24 cellular contexts compared by ENCODE assay signal in genomic region chr5:37637165-37637845, GRCh38.
A peak's percentile ranks its signal among the peaks of the same experiment; 100 is the strongest.
DNase-seq lines count a peak whose midpoint lies in the region; ATAC-seq, FAIRE-seq and TF ChIP-seq lines count a peak whose summit lies in the region.
"Had no signal": no experiment of that assay in that cellular context is flagged by ENCODE, and none has a peak within 500 bp of the region (broad histone marks: within the 10 kb centered on the region; RNA-seq: fewer than 3 reads in every experiment).

No MANE protein-coding gene starts in this region.

- no peak overlapping the region for H3K14ac ChIP-seq in IMR-90 (replicated peaks; ENCODE audit: low read depth, low read length)

- H3K9ac ChIP-seq in GM23248 (no peak overlapping the region), IMR-90 (ENCODE audit: low read depth, low read length) (no peak overlapping the region)

- 91 to 92% methylated on average over 7 of the region's 7 CpGs for WGBS in GM23248 (ENCODE audit: low coverage in 1 of 2, low lambda C conversion rate in 2 of 2, missing lambda C conversion rate in 2 of 2), 2 experiments
- WGBS in IMR-90 (ENCODE audit: extremely low coverage in 2 of 2, insufficient read length in 1 of 2), 2 experiments = no CpG with 5 or more reads among the region's 7 CpGs
- 75 to 90% methylated on average over 4 to 7 of the region's 7 CpGs for WGBS in gastroesophageal sphincter (ENCODE audit: low coverage in 1 of 2), 2 donors

- H3K9me2 ChIP-seq in GM23248 (ENCODE audit: insufficient read depth) = no peaks in the 10 kb centered on the region

- peaks cover 23% of the 10 kb centered on the region for H3K4me1 ChIP-seq in GM23248 (ENCODE audit: insufficient read depth)
- peaks cover 5% of the 10 kb centered on the region; the same call in 1 of the 2 replicates for H3K4me1 ChIP-seq in IMR-90 (ENCODE audit: control insufficient read depth, insufficient read depth, low read length)
- H3K4me1 ChIP-seq in gastroesophageal sphincter = no peaks in the 10 kb centered on the region
- H3K4me1 ChIP-seq: body of pancreas had no signal

- dilution Hi-C loops in IMR-90 (cut with HindIII; ENCODE audit: low sequenced_read_pairs, unreplicated experiment) = no loop called here

- intact Hi-C loops in IMR-90 (cut with micrococcal nuclease) = no loop called here

- H3K79me1 ChIP-seq in IMR-90 (ENCODE audit: low read depth in 1 of 2, low read length in 2 of 2) = peaks cover 0 to 9% of the 10 kb centered on the region in 2 experiments; a peak in 3 of 4 replicates

- CTCF ChIA-PET in IMR-90 (lab: Yijun Ruan, JAX) (interaction anchor here (0.9 kb wide), 1 partner anchor 86 kb away, joined by 5 read pairs; no protein-coding TSS in a partner anchor), HEK293T (lab: Yijun Ruan, JAX) (interaction anchor here (0.6 to 1.4 kb wide), 2 partner anchors 9 to 86 kb away, joined by 3 to 5 read pairs; no protein-coding TSS in a partner anchor)

- H3K4me3 ChIP-seq in GM23248 (no peak overlapping the region), IMR-90 (ENCODE audit: insufficient read depth, low read depth, low read length) (no peak overlapping the region), bronchial epithelial cell (ENCODE audit: low read depth, low read length) (no peak overlapping the region), gastroesophageal sphincter (no peak overlapping the region)
- H3K4me3 ChIP-seq: body of pancreas, hepatocyte had no signal

- H3K27me3 ChIP-seq in GM23248 (replicated peaks; ENCODE audit: insufficient read depth) (no peaks in the 10 kb centered on the region), IMR-90 (ENCODE audit: control insufficient read depth, insufficient read depth, low read length) (no peaks in the 10 kb centered on the region), bronchial epithelial cell (ENCODE audit: control insufficient read depth, insufficient read depth, low read length) (no peaks in the 10 kb centered on the region), gastroesophageal sphincter (no peaks in the 10 kb centered on the region)
- H3K27me3 ChIP-seq: body of pancreas, hepatocyte, neutrophil had no signal

- BruUV-seq in IMR-90 (replicated peaks; lab: Mats Ljungman, UMichigan) = no TSS peak

- H2AK5ac ChIP-seq in IMR-90 (ENCODE audit: low read depth, low read length) = no peak overlapping the region

- peak overlapping the region; percentile 15; the same call in 1 of the 2 replicates for H2BK20ac ChIP-seq in IMR-90 (ENCODE audit: low read depth, low read length)

- in situ Hi-C loops in GM23248 (cut with MboI) (no loop called here), IMR-90 (cut with MboI; ENCODE audit: low sequenced_read_pairs) (no loop called here)

- peak overlapping the region; percentile 59 for H2BK120ac ChIP-seq in IMR-90 (ENCODE audit: low read depth, low read length)

- H4K8ac ChIP-seq in IMR-90 (ENCODE audit: low read depth in 2 of 2, low read length in 2 of 2) = peak overlapping the region in 1 of 2 experiments; percentile 11; a peak in 1 of 4 replicates

- H2AK9ac ChIP-seq in IMR-90 (replicated peaks; ENCODE audit: low read depth, low read length, poor library complexity) = no peak overlapping the region

- no peaks in the 10 kb centered on the region for H3K27me3 Mint-ChIP-seq in stimulated activated naive B cell treated with anti-CD40 and anti-IgM and Interleukin-4, amounts not matched to agents 10 μg/mL and 1 μg/mL and 100 μg/mL, for 72 hours
- no peaks in the 10 kb centered on the region for H3K27me3 Mint-ChIP-seq in T-helper 17 cell
- H3K27me3 Mint-ChIP-seq: activated naive CD4-positive, alpha-beta T cell treated with anti-CD3 and anti-CD28 coated beads, Interleukin-2, amount 50 U/mL, for 24 hours; activated T-cell treated with anti-CD3 and anti-CD28 coated beads, Interleukin-2, amount 50 U/mL, for 24 hours; B cell had no signal

- H4K20me1 ChIP-seq in GM23248 (ENCODE audit: insufficient read depth) (0 out of 2 replicates have a peak, but pooled peaks cover 3% of the 10 kb centered on the region), IMR-90 (ENCODE audit: insufficient read depth, low read length) (no peaks in the 10 kb centered on the region)

- peaks cover 4% of the 10 kb centered on the region; the same call in 1 of the 2 replicates for H3K9me1 ChIP-seq in IMR-90 (ENCODE audit: insufficient read depth, low read length)

- TF ChIP-seq RAD21 in IMR-90 (IDR thresholded peaks at IDR 0.05; ENCODE audit: low read length) = no peak

- no peak overlapping the region for H2AFZ ChIP-seq in GM23248
- H2AFZ ChIP-seq in IMR-90 (replicated peaks; ENCODE audit: low read length, poor library complexity) = no peak overlapping the region
- H2AFZ ChIP-seq: hepatocyte had no signal

- H3K4me1 Mint-ChIP-seq in stimulated activated naive B cell treated with anti-CD40 and anti-IgM and Interleukin-4, amounts not matched to agents 10 μg/mL and 1 μg/mL and 100 μg/mL, for 72 hours = peaks cover 0 to 3% of the 10 kb centered on the region in 2 donors
- no peaks in the 10 kb centered on the region for H3K4me1 Mint-ChIP-seq in T-helper 17 cell
- H3K4me1 Mint-ChIP-seq: activated naive CD4-positive, alpha-beta T cell treated with anti-CD3 and anti-CD28 coated beads, Interleukin-2, amount 50 U/mL, for 24 hours; B cell had no signal

- TF ChIP-seq EP300 in gastroesophageal sphincter (IDR thresholded peaks at IDR 0.05) = no peak

- TF ChIP-seq POLR2A in IMR-90 (IDR thresholded peaks at IDR 0.05; ENCODE audit: low read depth, low read length) (no peak), gastroesophageal sphincter (IDR thresholded peaks at IDR 0.05) (no peak)

- no peak overlapping the region for H3K56ac ChIP-seq in IMR-90 (ENCODE audit: extremely low read depth, insufficient read depth, low read length)

- H3K9me3 Mint-ChIP-seq in stimulated activated naive B cell treated with anti-CD40 and anti-IgM and Interleukin-4, amounts not matched to agents 10 μg/mL and 1 μg/mL and 100 μg/mL, for 72 hours = no peaks in the 10 kb centered on the region
- H3K9me3 Mint-ChIP-seq: activated naive CD4-positive, alpha-beta T cell treated with anti-CD3 and anti-CD28 coated beads, Interleukin-2, amount 50 U/mL, for 24 hours; activated T-cell treated with anti-CD3 and anti-CD28 coated beads, Interleukin-2, amount 50 U/mL, for 24 hours had no signal

- no peak overlapping the region for H2BK5ac ChIP-seq in IMR-90 (ENCODE audit: low read depth, low read length, poor library complexity, severe bottlenecking)

- peak; percentile 32 for DNase-seq in GM23248
- DNase-seq in IMR-90 = peak; percentile 84
- DNase-seq in bronchial epithelial cell (ENCODE audit: low read depth) = peak; percentile 56
- peak; percentile 38 for DNase-seq in non-pigmented ciliary epithelial cell (ENCODE audit: low read depth)
- DNase-seq in stimulated activated naive B cell treated with anti-CD40 and anti-IgM and Interleukin-4, amounts not matched to agents 10 μg/mL and 1 μg/mL and 100 μg/mL, for 72 hours = no peak
- DNase-seq in HEK293T (ENCODE audit: extremely low spot score) = no peak
- DNase-seq in T-helper 17 cell = no peak
- DNase-seq: activated CD8-positive, alpha-beta T cell treated with anti-CD3 and anti-CD28 coated beads, Interleukin-2, amount 10 ng/mL, durations not matched to agents 7 days and 5 days; activated T-cell treated with anti-CD3 and anti-CD28 coated beads, Interleukin-2, amount 50 U/mL, for 24 hours; body of pancreas; GOT3; NCI-H2107; NCI-H524 treated with DMSO at 0.1 percent for 48 hours; retina; stimulated activated CD8-positive, alpha-beta memory T cell treated with anti-CD3 and anti-CD28 coated beads, Interleukin-4, amount 100 ng/mL, for 48 hours; substantia nigra had no signal

- H3K9me3 ChIP-seq in GM23248 (ENCODE audit: low read depth) (no peaks in the 10 kb centered on the region), IMR-90 (ENCODE audit: control insufficient read depth, insufficient read depth, low read length) (no peaks in the 10 kb centered on the region), gastroesophageal sphincter (no peaks in the 10 kb centered on the region), T-helper 17 cell (ENCODE audit: control insufficient read depth, low read length, poor library complexity, severe bottlenecking) (no peaks in the 10 kb centered on the region)
- H3K9me3 ChIP-seq: body of pancreas, neutrophil had no signal

- H3K27ac ChIP-seq in GM23248 (no peak overlapping the region), IMR-90 (ENCODE audit: insufficient read depth, low read length) (no peak overlapping the region), gastroesophageal sphincter (no peak overlapping the region)
- H3K27ac ChIP-seq: body of pancreas, hepatocyte, neutrophil had no signal

- TF ChIP-seq CTCF in IMR-90 (conservative IDR thresholded peaks at IDR 0.05; ENCODE audit: low read depth, low read length) (no peak), bronchial epithelial cell (IDR thresholded peaks at IDR 0.05; ENCODE audit: insufficient read depth, low read length, severe bottlenecking) (no peak), gastroesophageal sphincter (IDR thresholded peaks at IDR 0.05) (no peak)

- H3K36me3 ChIP-seq in GM23248 (ENCODE audit: low read depth) (no peaks in the 10 kb centered on the region), IMR-90 (ENCODE audit: control insufficient read depth, insufficient read depth, low read length) (no peaks in the 10 kb centered on the region), bronchial epithelial cell (ENCODE audit: control insufficient read depth, insufficient read depth, low read length) (no peaks in the 10 kb centered on the region), gastroesophageal sphincter (no peaks in the 10 kb centered on the region)
- H3K36me3 ChIP-seq: neutrophil had no signal

- H3K79me2 ChIP-seq in GM23248 (ENCODE audit: insufficient read depth) = no peaks in the 10 kb centered on the region
- H3K79me2 ChIP-seq: hepatocyte had no signal

- peaks cover 10 to 22% of the 10 kb centered on the region in 2 donors for H3K36me3 Mint-ChIP-seq in stimulated activated naive B cell treated with anti-CD40 and anti-IgM and Interleukin-4, amounts not matched to agents 10 μg/mL and 1 μg/mL and 100 μg/mL, for 72 hours
- no peaks in the 10 kb centered on the region for H3K36me3 Mint-ChIP-seq in T-helper 17 cell (ENCODE audit: low read depth)

- peaks cover 21% of the 10 kb centered on the region for H3F3A ChIP-seq in GM23248 (ENCODE audit: insufficient read depth)

- POLR2A ChIA-PET in IMR-90 (lab: Charles Lee; ENCODE audit: unreplicated experiment) (no interaction called here), HEK293T (lab: Yijun Ruan, JAX) (no interaction called here)

- no peak overlapping the region for H3K4me3 Mint-ChIP-seq in stimulated activated naive B cell treated with anti-CD40 and anti-IgM and Interleukin-4, amounts not matched to agents 10 μg/mL and 1 μg/mL and 100 μg/mL, for 72 hours
- no peak overlapping the region for H3K4me3 Mint-ChIP-seq in T-helper 17 cell
- H3K4me3 Mint-ChIP-seq: activated CD8-positive, alpha-beta T cell treated with anti-CD3 and anti-CD28 coated beads, Interleukin-2, amount 10 ng/mL, durations not matched to agents 7 days and 5 days; activated naive CD4-positive, alpha-beta T cell treated with anti-CD3 and anti-CD28 coated beads, Interleukin-2, amount 50 U/mL, for 24 hours; activated T-cell treated with anti-CD3 and anti-CD28 coated beads, Interleukin-2, amount 50 U/mL, for 24 hours; B cell had no signal

- no peak overlapping the region for H4K91ac ChIP-seq in IMR-90 (ENCODE audit: insufficient read depth, low read depth, low read length)

- peak overlapping the region; percentile 38; the same call in 1 of the 2 replicates for H3K4ac ChIP-seq in IMR-90 (ENCODE audit: low read depth, low read length)

- no peak for FAIRE-seq in bronchial epithelial cell (lab: Jason Lieb, UNC)
- FAIRE-seq: GM18507, islet of Langerhans had no signal

- H2BK15ac ChIP-seq in IMR-90 (ENCODE audit: low read depth, low read length) = 0 out of 3 replicates have a peak overlapping the region, but pooled peaks have one; percentile 3

- peak overlapping the region; percentile 12; the same call in 1 of the 2 replicates for H4K5ac ChIP-seq in IMR-90 (ENCODE audit: low read depth, low read length)

- H3K4me2 ChIP-seq in GM23248 (ENCODE audit: unreplicated experiment) = no peak overlapping the region
- peak overlapping the region; percentile 39; the same call in 1 of the 2 replicates for H3K4me2 ChIP-seq in IMR-90 (ENCODE audit: low read depth, low read length)
- H3K4me2 ChIP-seq: hepatocyte had no signal

- no peak overlapping the region for H3K23ac ChIP-seq in IMR-90 (ENCODE audit: low read depth, low read length)

- H3K27ac Mint-ChIP-seq in stimulated activated naive B cell treated with anti-CD40 and anti-IgM and Interleukin-4, amounts not matched to agents 10 μg/mL and 1 μg/mL and 100 μg/mL, for 72 hours = no peak overlapping the region
- H3K27ac Mint-ChIP-seq in T-helper 17 cell = no peak overlapping the region
- H3K27ac Mint-ChIP-seq: activated CD8-positive, alpha-beta T cell treated with anti-CD3 and anti-CD28 coated beads, Interleukin-2, amount 10 ng/mL, durations not matched to agents 7 days and 5 days; activated naive CD4-positive, alpha-beta T cell treated with anti-CD3 and anti-CD28 coated beads, Interleukin-2, amount 50 U/mL, for 24 hours; activated T-cell treated with anti-CD3 and anti-CD28 coated beads, Interleukin-2, amount 50 U/mL, for 24 hours; B cell had no signal

- H3K18ac ChIP-seq in IMR-90 (ENCODE audit: low read depth, low read length) = peak overlapping the region; percentile 66; the same call in 1 of the 2 replicates

- ATAC-seq in IMR-90 (ENCODE audit: low read depth) (peak; percentile 59), gastroesophageal sphincter (no peak), T-helper 17 cell (no peak)
- no peak for ATAC-seq in stimulated activated naive B cell treated with anti-CD40 and anti-IgM and Interleukin-4, amounts not matched to agents 10 μg/mL and 1 μg/mL and 100 μg/mL, for 72 hours (replicated peaks)
- ATAC-seq: activated CD4-positive, CD25-positive, alpha-beta regulatory T cell treated with anti-CD3 and anti-CD28 coated beads, Interleukin-2, amount 50 U/mL, for 24 hours; activated CD8-positive, alpha-beta T cell treated with anti-CD3 and anti-CD28 coated beads, Interleukin-2, amount 10 ng/mL, durations not matched to agents 7 days and 5 days; body of pancreas had no signal

Comparison
In these comparisons a context has a peak if more than half of its experiments do, and no peak if none do; other contexts are left out.
1. DNase-seq: peak in GM23248 (single experiment), IMR-90 (single experiment), bronchial epithelial cell (single experiment) and non-pigmented ciliary epithelial cell (single experiment); none in stimulated activated naive B cell treated with anti-CD40 and anti-IgM and Interleukin-4, amounts not matched to agents 10 μg/mL and 1 μg/mL and 100 μg/mL, for 72 hours (single experiment), HEK293T (single experiment) and T-helper 17 cell (0 of 3).